7 cellular contexts compared by ENCODE assay signal in genomic region chr11:44088871-44089270, GRCh38. TPM values are rescaled to one million over a fixed set of nuclear protein-coding genes. Genes with fewer than 3 reads are reported as not detected.
"Had no signal": no experiment of that assay in that cellular context is flagged by ENCODE, and none has a peak within 500 bp of the region (broad histone marks: within the 10 kb centered on the region; RNA-seq: fewer than 3 reads in every experiment).

No MANE protein-coding gene starts in this region.

- H3K4me2 ChIP-seq: GM23338 had no signal

- DNase-seq: H9, HCEC 1CT, IMR-90 had no signal

- H3K4me3 ChIP-seq: GM23338, K562 had no signal

- H2AFZ ChIP-seq: GM23338 had no signal

- H3K4me1 Mint-ChIP-seq: GM23338, H9 had no signal

- H3K27ac Mint-ChIP-seq: GM23338, H9 had no signal

- H3K4me3 Mint-ChIP-seq: GM23338, H9 had no signal

RNA-seq across cellular contexts. Expression of gene ACCSL, which starts 41.1 kb away (rescaled TPM):
- total RNA-seq: GM23338, H1, H9, HT-29, IMR-90, K562 had no signal
